ENCODE assay signal across 14 cellular contexts in the genomic region with DNA sequence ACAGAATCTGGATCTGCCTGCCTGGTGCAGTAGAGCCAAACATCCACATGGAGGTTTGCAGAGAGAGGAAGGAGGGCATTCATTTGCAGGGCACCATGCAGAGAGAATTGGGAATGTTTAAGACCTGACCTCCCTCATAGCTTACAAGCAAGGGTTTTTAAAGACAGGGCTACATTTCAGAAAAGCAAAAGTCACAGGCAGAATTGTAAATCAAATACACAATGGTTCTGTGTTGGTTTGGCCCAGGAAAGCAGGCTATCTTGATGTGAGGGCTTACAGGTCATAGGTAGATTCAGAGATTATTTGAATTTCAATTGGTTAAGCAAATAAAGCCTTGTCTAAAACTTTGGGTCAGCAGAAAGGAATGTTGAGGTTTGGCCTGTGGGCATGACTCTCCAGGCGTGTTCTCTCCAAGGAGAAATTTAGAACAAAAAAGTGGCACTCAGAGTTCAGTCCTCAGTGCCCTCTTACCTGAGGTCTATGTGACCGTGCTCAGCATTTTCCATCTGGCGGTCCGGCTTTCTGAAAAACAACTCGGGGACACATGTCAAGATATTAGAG.
DNase-seq lines count a peak whose midpoint lies in the region; ATAC-seq and TF ChIP-seq lines count a peak whose summit lies in the region.
"Had no signal": no experiment of that assay in that cellular context is flagged by ENCODE, and none has a peak within 500 bp of the region (broad histone marks: within the 10 kb centered on the region; RNA-seq: fewer than 3 reads in every experiment).

No MANE protein-coding gene starts in this region.

- no peak overlapping the region for H4K8ac ChIP-seq in H9 (replicated peaks; ENCODE audit: insufficient read length, low read depth, low read length)

- POLR2A ChIA-PET in RWPE1 (lab: Yijun Ruan, JAX; ENCODE audit: low non-redundant PET) = no interaction called here

- no peak overlapping the region for H3K14ac ChIP-seq in H9 (ENCODE audit: insufficient read depth, low read length)

- TF ChIP-seq CTCF in H9 (conservative IDR thresholded peaks at IDR 0.05) = no peak
- no peak for TF ChIP-seq CTCF in RWPE1 (conservative IDR thresholded peaks at IDR 0.05; ENCODE audit: low read depth)
- TF ChIP-seq CTCF in progenitor cell of endocrine pancreas (IDR thresholded peaks at IDR 0.05; ENCODE audit: unreplicated experiment) = no peak

- peaks cover 15 to 24% of the 10 kb centered on the region in 2 experiments for H3K4me1 Mint-ChIP-seq in H9
- peaks cover 14% of the 10 kb centered on the region for H3K4me1 Mint-ChIP-seq in progenitor cell of endocrine pancreas (ENCODE audit: low read depth)
- H3K4me1 Mint-ChIP-seq in T-helper 17 cell = peaks cover 13% of the 10 kb centered on the region

- no peak for DNase-seq in H9
- peak; percentile 61 for DNase-seq in RWPE1 (ENCODE audit: low spot score)
- peak; percentile 38 for DNase-seq in fibroblast of peridontal ligament (ENCODE audit: extremely low read depth)
- DNase-seq in progenitor cell of endocrine pancreas (ENCODE audit: low spot score, unreplicated experiment) = no peak
- no peak for DNase-seq in NCI-H524 treated with DMSO at 0.1 percent for 48 hours (lab: John Stamatoyannopoulos, UW)
- no peak for DNase-seq in T-helper 17 cell
- DNase-seq: activated naive CD8-positive, alpha-beta T cell treated with anti-CD3 and anti-CD28 coated beads, Interleukin-2, amount 10 ng/mL, durations not matched to agents 7 days and 5 days; CD4-positive, alpha-beta T cell; dorsolateral prefrontal cortex; glutamatergic neuron; NCI-H2029; NK-92 treated with Interleukin-12 subunit alpha and Interleukin-12 subunit beta, amount 100 ng/mL, for 24 hours had no signal

- no peaks in the 10 kb centered on the region for H3K9me3 ChIP-seq in H9 (ENCODE audit: control insufficient read depth, low read depth, low read length)
- H3K9me3 ChIP-seq in T-helper 17 cell (ENCODE audit: control insufficient read depth, low read length, poor library complexity, severe bottlenecking) = no peaks in the 10 kb centered on the region

- no peak overlapping the region for H3K56ac ChIP-seq in H9 (ENCODE audit: insufficient read length, low read depth, low read length)

- H3K27ac Mint-ChIP-seq in H9 = peak overlapping the region; percentile 82 to 95 (median 91)
- H3K27ac Mint-ChIP-seq in progenitor cell of endocrine pancreas = peak overlapping the region; percentile 67
- H3K27ac Mint-ChIP-seq in T-helper 17 cell = no peak overlapping the region
- H3K27ac Mint-ChIP-seq: activated naive CD8-positive, alpha-beta T cell treated with anti-CD3 and anti-CD28 coated beads, Interleukin-2, amount 10 ng/mL, durations not matched to agents 7 days and 5 days; CD4-positive, alpha-beta T cell had no signal

- H3K4ac ChIP-seq in H9 (ENCODE audit: low read depth, low read length) = no peak overlapping the region

- H3K27me3 Mint-ChIP-seq in H9 (ENCODE audit: low read depth) = no peaks in the 10 kb centered on the region
- H3K27me3 Mint-ChIP-seq in progenitor cell of endocrine pancreas = peaks cover 13% of the 10 kb centered on the region
- no peaks in the 10 kb centered on the region for H3K27me3 Mint-ChIP-seq in T-helper 17 cell
- H3K27me3 Mint-ChIP-seq: CD4-positive, alpha-beta T cell had no signal

- no peak overlapping the region for H2BK120ac ChIP-seq in H9 (ENCODE audit: low read depth, low read length, poor library complexity, severe bottlenecking)

- H3K4me1 ChIP-seq in H9 (ENCODE audit: insufficient read depth, low read length) = no peaks in the 10 kb centered on the region

- no peaks in the 10 kb centered on the region for H4K20me1 ChIP-seq in H9 (ENCODE audit: control insufficient read depth, insufficient read depth, insufficient read length)

- H2BK15ac ChIP-seq in H9 (ENCODE audit: low read depth, low read length) = no peak overlapping the region

- no peak overlapping the region for H3T11ph ChIP-seq in H9 (ENCODE audit: low read length)

- H2AK5ac ChIP-seq in H9 (ENCODE audit: insufficient read length, low read length) = no peak overlapping the region

- H3K18ac ChIP-seq in H9 (ENCODE audit: insufficient read length, low read depth, low read length) = no peak overlapping the region

- no peak for ATAC-seq in HG02588 (IDR thresholded peaks at IDR 0.05; ENCODE audit: unreplicated experiment)
- no peak for ATAC-seq in GM21360 (IDR thresholded peaks at IDR 0.05; ENCODE audit: unreplicated experiment)
- no peak for ATAC-seq in T-helper 17 cell

- H3K9me3 Mint-ChIP-seq in H9 (no peaks in the 10 kb centered on the region; a peak in 2 of 5 replicates), progenitor cell of endocrine pancreas (ENCODE audit: low read depth) (peaks cover 10% of the 10 kb centered on the region)
- H3K9me3 Mint-ChIP-seq: activated naive CD8-positive, alpha-beta T cell treated with anti-CD3 and anti-CD28 coated beads, Interleukin-2, amount 10 ng/mL, durations not matched to agents 7 days and 5 days; CD4-positive, alpha-beta T cell had no signal

- H3K4me2 ChIP-seq in H9 (ENCODE audit: insufficient read depth, insufficient read length, low read length) = no peak overlapping the region

- H3K9ac ChIP-seq in H9 (ENCODE audit: extremely low read depth, insufficient read length, low read length) = no peak overlapping the region

- CTCF ChIA-PET in RWPE1 (lab: Yijun Ruan, JAX) = no interaction called here

- H2BK5ac ChIP-seq in H9 (ENCODE audit: insufficient read length, low read length) = no peak overlapping the region

- no peak overlapping the region for H2BK12ac ChIP-seq in H9 (ENCODE audit: insufficient read length, low read depth, low read length)

- no peaks in the 10 kb centered on the region for H3K79me1 ChIP-seq in H9 (ENCODE audit: insufficient read depth, low read depth, low read length, poor library complexity, severe bottlenecking)

- H3K4me3 Mint-ChIP-seq in H9 (no peak overlapping the region; a peak in 1 of 5 replicates), progenitor cell of endocrine pancreas (ENCODE audit: low read depth) (no peak overlapping the region), T-helper 17 cell (no peak overlapping the region)
- H3K4me3 Mint-ChIP-seq: activated naive CD8-positive, alpha-beta T cell treated with anti-CD3 and anti-CD28 coated beads, Interleukin-2, amount 10 ng/mL, durations not matched to agents 7 days and 5 days; CD4-positive, alpha-beta T cell had no signal

- WGBS in H9 (ENCODE audit: extremely low coverage, insufficient read length, low lambda C conversion rate) = no CpG with 5 or more reads among the region's 5 CpGs

- no peak overlapping the region for H2BK20ac ChIP-seq in H9 (ENCODE audit: low read depth, low read length, poor library complexity, severe bottlenecking)

- no peak overlapping the region for H4K91ac ChIP-seq in H9 (ENCODE audit: insufficient read length, low read depth, low read length)

- no peak overlapping the region for H2AFZ ChIP-seq in H9 (ENCODE audit: low read length)

- no peaks in the 10 kb centered on the region for H3K79me2 ChIP-seq in H9 (ENCODE audit: insufficient read depth, low read length)

- H4K5ac ChIP-seq in H9 (ENCODE audit: insufficient read length, low read depth, low read length) = no peak overlapping the region

- H3K27ac ChIP-seq in H9 (ENCODE audit: insufficient read length, low read depth, low read length) (no peak overlapping the region), RWPE1 (peak overlapping the region; percentile 58)
- H3K27ac ChIP-seq: dorsolateral prefrontal cortex had no signal

- H3K23ac ChIP-seq in H9 (ENCODE audit: insufficient read length, low read depth, low read length) = no peak overlapping the region

- peaks cover 0 to 4% (median 0%) of the 10 kb centered on the region in 3 experiments; a peak in 1 of 7 replicates for H3K36me3 Mint-ChIP-seq in H9 (ENCODE audit: insufficient read depth in 1 of 3, low read depth in 3 of 3)
- peaks cover 2% of the 10 kb centered on the region for H3K36me3 Mint-ChIP-seq in progenitor cell of endocrine pancreas (ENCODE audit: insufficient read depth)
- peaks cover 2% of the 10 kb centered on the region for H3K36me3 Mint-ChIP-seq in T-helper 17 cell (ENCODE audit: low read depth)
- H3K36me3 Mint-ChIP-seq: activated naive CD8-positive, alpha-beta T cell treated with anti-CD3 and anti-CD28 coated beads, Interleukin-2, amount 10 ng/mL, durations not matched to agents 7 days and 5 days had no signal

- no peaks in the 10 kb centered on the region for H3K23me2 ChIP-seq in H9 (ENCODE audit: insufficient read length, low read depth, low read length, poor library complexity, severe bottlenecking)

- no peaks in the 10 kb centered on the region for H3K27me3 ChIP-seq in H9 (ENCODE audit: insufficient read depth, low read length)
- H3K27me3 ChIP-seq: dorsolateral prefrontal cortex had no signal

Comparison
In these comparisons a context has a peak if more than half of its experiments do, and no peak if none do; other contexts are left out.
1. DNase-seq: peak in RWPE1 (single experiment) and fibroblast of peridontal ligament (single experiment); none in H9 (single experiment), progenitor cell of endocrine pancreas (single experiment), NCI-H524 treated with DMSO at 0.1 percent for 48 hours (single experiment) and T-helper 17 cell (0 of 3).